1 cellular context compared by ENCODE assay signal in genomic region chr17:79808763-79809529, GRCh38.
TF ChIP-seq lines count a peak whose summit lies in the region.

No MANE protein-coding gene starts in this region.

TF ChIP-seq in HepG2, 621 proteins besides CTCF, POLR2A, EP300 and RAD21 (continued from another document and continues in another):
- TF ChIP-seq ARID5B (CRISPR knock-in tag; IDR thresholded peaks at IDR 0.05) (peak; percentile 41; the same call in 1 of the 2 replicates), ZSCAN20 (CRISPR knock-in tag; IDR thresholded peaks at IDR 0.05; ENCODE audit: borderline replicate concordance) (no peak), MYC (CRISPR knock-in tag; IDR thresholded peaks at IDR 0.05; ENCODE audit: borderline replicate concordance) (peak; percentile 70; the same call in 1 of the 2 replicates), ZNF292 (CRISPR knock-in tag; IDR thresholded peaks at IDR 0.05; ENCODE audit: borderline replicate concordance, low read depth) (peak; percentile 11; the same call in 1 of the 2 replicates), ZBTB7A (CRISPR knock-in tag; IDR thresholded peaks at IDR 0.05) (no peak), ZBTB7B (CRISPR knock-in tag; IDR thresholded peaks at IDR 0.05) (peak; percentile 27; the same call in 1 of the 2 replicates), SP5 (CRISPR knock-in tag; IDR thresholded peaks at IDR 0.05; ENCODE audit: borderline replicate concordance, low read depth) (peak; percentile 28; the same call in 1 of the 2 replicates), FOXC1 (CRISPR knock-in tag; IDR thresholded peaks at IDR 0.05; ENCODE audit: borderline replicate concordance) (peak; percentile 67; the same call in 1 of the 2 replicates), ARNTL (CRISPR knock-in tag; IDR thresholded peaks at IDR 0.05) (peak; percentile 58; the same call in 1 of the 2 replicates), THAP11 (CRISPR knock-in tag; IDR thresholded peaks at IDR 0.05) (peak; percentile 59), ZNF777 (CRISPR knock-in tag; IDR thresholded peaks at IDR 0.05) (no peak; the same call in 1 of the 2 replicates), ZKSCAN8 (CRISPR knock-in tag; IDR thresholded peaks at IDR 0.05; ENCODE audit: borderline replicate concordance) (0 out of 2 replicates have a peak, but pooled peaks have one; percentile 28), GMEB2 (CRISPR knock-in tag; IDR thresholded peaks at IDR 0.05; ENCODE audit: low read depth) (no peak), NFKBIZ (CRISPR knock-in tag; IDR thresholded peaks at IDR 0.05) (0 out of 2 replicates have a peak, but pooled peaks have one; percentile 48), ZNF574 (CRISPR knock-in tag; IDR thresholded peaks at IDR 0.05) (peak; percentile 34; the same call in 1 of the 2 replicates), EZH2 (conservative IDR thresholded peaks at IDR 0.05; ENCODE audit: low read depth, low read length) (0 out of 2 replicates have a peak, but pooled peaks have one; percentile 24), ZEB1 (IDR thresholded peaks at IDR 0.05; ENCODE audit: insufficient replicate concordance, low read depth) (no peak), ZNF543 (CRISPR knock-in tag; IDR thresholded peaks at IDR 0.05) (0 out of 2 replicates have a peak, but pooled peaks have one; percentile 52), ZNF407 (CRISPR knock-in tag; IDR thresholded peaks at IDR 0.05; ENCODE audit: not compliant biosample characterization) (peak; percentile 48), FOXJ3 (CRISPR knock-in tag; IDR thresholded peaks at IDR 0.05; ENCODE audit: borderline replicate concordance) (no peak), ZNF432 (CRISPR knock-in tag; IDR thresholded peaks at IDR 0.05; ENCODE audit: borderline replicate concordance) (no peak), TBL1XR1 (IDR thresholded peaks at IDR 0.05; ENCODE audit: borderline replicate concordance, low read length, partially characterized antibody) (no peak), SPEN (CRISPR knock-in tag; IDR thresholded peaks at IDR 0.05; ENCODE audit: low read depth) (peak; percentile 59), ZNF496 (CRISPR knock-in tag; IDR thresholded peaks at IDR 0.05; ENCODE audit: insufficient replicate concordance) (no peak), CENPX (CRISPR knock-in tag; IDR thresholded peaks at IDR 0.05) (no peak), KDM5A (IDR thresholded peaks at IDR 0.05; ENCODE audit: borderline replicate concordance, low read length) (no peak), HNRNPK (IDR thresholded peaks at IDR 0.05; ENCODE audit: low read depth, low read length, poor library complexity, severe bottlenecking) (no peak), ATF7 (IDR thresholded peaks at IDR 0.05) (no peak), ATF7 (CRISPR knock-in tag; IDR thresholded peaks at IDR 0.05) (peak; percentile 22; the same call in 1 of the 2 replicates), MEF2D (CRISPR knock-in tag; IDR thresholded peaks at IDR 0.05) (no peak), TOPORS (CRISPR knock-in tag; IDR thresholded peaks at IDR 0.05) (no peak), ZBTB37 (CRISPR knock-in tag; IDR thresholded peaks at IDR 0.05) (no peak), ZFP1 (CRISPR knock-in tag; IDR thresholded peaks at IDR 0.05) (0 out of 2 replicates have a peak, but pooled peaks have one; percentile 33), ZNF44 (CRISPR knock-in tag; IDR thresholded peaks at IDR 0.05) (0 out of 2 replicates have a peak, but pooled peaks have one; percentile 78), ZNF331 (CRISPR knock-in tag; IDR thresholded peaks at IDR 0.05) (peak; percentile 40; the same call in 1 of the 2 replicates), CHD2 (IDR thresholded peaks at IDR 0.05; ENCODE audit: low read depth, low read length) (no peak), KDM2A (CRISPR knock-in tag; IDR thresholded peaks at IDR 0.05; ENCODE audit: borderline replicate concordance, low read depth) (peak; percentile 56), LCORL (IDR thresholded peaks at IDR 0.05) (no peak), LCORL (CRISPR knock-in tag; IDR thresholded peaks at IDR 0.05) (peak; percentile 84), ZSCAN29 (CRISPR knock-in tag; conservative IDR thresholded peaks at IDR 0.05) (0 out of 2 replicates have a peak, but pooled peaks have one; percentile 45), PHF21A (CRISPR knock-in tag; IDR thresholded peaks at IDR 0.05) (peak; percentile 66; the same call in 1 of the 2 replicates), KAT7 (CRISPR knock-in tag; IDR thresholded peaks at IDR 0.05; ENCODE audit: borderline replicate concordance) (no peak), HDAC1 (CRISPR knock-in tag; IDR thresholded peaks at IDR 0.05) (peak; percentile 52; the same call in 1 of the 2 replicates), GATAD1 (CRISPR knock-in tag; IDR thresholded peaks at IDR 0.05) (peak; percentile 58)
